Comparison of ENCODE assay signal across 9 cellular contexts in genomic region chr17:56319531-56319930, GRCh38.
DNase-seq lines count a peak whose midpoint lies in the region; TF ChIP-seq lines count a peak whose summit lies in the region.
"Had no signal": no experiment of that assay in that cellular context is flagged by ENCODE, and none has a peak within 500 bp of the region (broad histone marks: within the 10 kb centered on the region; RNA-seq: fewer than 3 reads in every experiment).

No MANE protein-coding gene starts in this region.

- H3K4me3 ChIP-seq in OCI-LY3 (ENCODE audit: low read length): no peak overlapping the region
- no peak overlapping the region for H3K4me3 ChIP-seq in neuronal stem cell (ENCODE audit: low read length in 2 of 2)
- H3K4me3 ChIP-seq in lower leg skin (ENCODE audit: low read depth, poor library complexity, severe bottlenecking): no peak overlapping the region

- WGBS in neuronal stem cell (ENCODE audit: extremely low coverage in 2 of 2, insufficient read length in 2 of 2, insufficient replicate concordance in 1 of 2), 2 donors: no CpG with 5 or more reads among the region's 3 CpGs
- 39 to 42% methylated on average over 3 of the region's 3 CpGs for WGBS in lower leg skin, 2 donors

- TF ChIP-seq POLR2A in lower leg skin (IDR thresholded peaks at IDR 0.05): no peak

- no peak overlapping the region for H3K27ac ChIP-seq in OCI-LY3 (ENCODE audit: low read length)
- no peak overlapping the region for H3K27ac ChIP-seq in epithelial cell of prostate
- no peak overlapping the region for H3K27ac ChIP-seq in neuronal stem cell (replicated peaks; ENCODE audit: low read length)

- no peak overlapping the region for H3K4ac ChIP-seq in neuronal stem cell (ENCODE audit: low read length)

- H3K27me3 ChIP-seq in OCI-LY3 (ENCODE audit: low read depth, low read length): peaks cover 39% of the 10 kb centered on the region
- H3K27me3 ChIP-seq in neuronal stem cell (ENCODE audit: control insufficient read depth in 3 of 3, insufficient read depth in 3 of 3, low read depth in 1 of 3, low read length in 3 of 3): peaks cover 0 to 3% (median 0%) of the 10 kb centered on the region in 3 experiments

- H3K79me2 ChIP-seq in OCI-LY3 (ENCODE audit: low read length): no peaks in the 10 kb centered on the region

- H3K4me2 ChIP-seq in OCI-LY3 (ENCODE audit: low read length): no peak overlapping the region
- H3K4me2 ChIP-seq in neuronal stem cell (ENCODE audit: insufficient read depth, low read length, poor library complexity, severe bottlenecking): no peak overlapping the region

- H2BK120ac ChIP-seq in neuronal stem cell (ENCODE audit: low read depth, low read length): no peak overlapping the region

- H4K20me1 ChIP-seq in OCI-LY3 (ENCODE audit: insufficient read depth, low read length): no peaks in the 10 kb centered on the region

- H4K8ac ChIP-seq in neuronal stem cell (ENCODE audit: low read depth, low read length): no peak overlapping the region

- H3K79me1 ChIP-seq in neuronal stem cell (ENCODE audit: low read depth, low read length): no peaks in the 10 kb centered on the region

- no peak overlapping the region for H3K18ac ChIP-seq in neuronal stem cell (ENCODE audit: low read length)

- H2AFZ ChIP-seq in OCI-LY3 (ENCODE audit: low read depth, low read length) (no peak overlapping the region), neuronal stem cell (ENCODE audit: low read length) (no peak overlapping the region)

- H2BK5ac ChIP-seq in neuronal stem cell (ENCODE audit: low read length): no peak overlapping the region

- peak; percentile 79 for DNase-seq in A172 (ENCODE audit: low spot score)
- DNase-seq in GM13976 (ENCODE audit: low spot score): peak; percentile 16
- peak; percentile 22 for DNase-seq in HuH-7 (ENCODE audit: low spot score)
- peak; percentile 12 for DNase-seq in epithelial cell of prostate (ENCODE audit: low read depth, low spot score)
- DNase-seq in neuronal stem cell (ENCODE audit: low spot score): peak; percentile 32
- no peak for DNase-seq in T-helper 9 cell
- DNase-seq in lower leg skin (ENCODE audit: low spot score in 2 of 2): no peak
- DNase-seq: activated naive CD8-positive, alpha-beta T cell treated with anti-CD3 and anti-CD28 coated beads, Interleukin-2, amount 10 ng/mL, durations not matched to agents 7 days and 5 days had no signal

- no peak overlapping the region for H3K23ac ChIP-seq in neuronal stem cell (ENCODE audit: low read depth, low read length, poor library complexity)

- H3K14ac ChIP-seq in neuronal stem cell (ENCODE audit: low read length): no peak overlapping the region

- intact Hi-C loops in lower leg skin (cut with DNase I; ENCODE audit: low total_unique reads): no loop called here

- H2BK15ac ChIP-seq in neuronal stem cell (ENCODE audit: low read length): no peak overlapping the region

- H3K4me1 ChIP-seq in OCI-LY3 (ENCODE audit: low read length) (no peaks in the 10 kb centered on the region), neuronal stem cell (ENCODE audit: control insufficient read depth in 2 of 2, insufficient read depth in 1 of 2, low read depth in 1 of 2, low read length in 2 of 2) (peaks cover 0 to 11% of the 10 kb centered on the region in 2 donors)

- no peak overlapping the region for H2AK5ac ChIP-seq in neuronal stem cell (ENCODE audit: low read depth, low read length)

- H3K36me3 ChIP-seq in OCI-LY3 (replicated peaks; ENCODE audit: low read depth, low read length) (no peaks in the 10 kb centered on the region), neuronal stem cell (replicated peaks in 1 of 2; ENCODE audit: control insufficient read depth in 2 of 2, insufficient read depth in 2 of 2, low read length in 2 of 2) (no peaks in the 10 kb centered on the region)

- no peak overlapping the region for H2BK12ac ChIP-seq in neuronal stem cell (ENCODE audit: low read length)

- no peak overlapping the region for H4K91ac ChIP-seq in neuronal stem cell (ENCODE audit: low read depth, low read length, poor library complexity)

- H3K9ac ChIP-seq in OCI-LY3 (ENCODE audit: low read length) (no peak overlapping the region), neuronal stem cell (ENCODE audit: low read depth, low read length, poor library complexity) (no peak overlapping the region)

- in situ Hi-C loops in GM13976 (cut with MboI; ENCODE audit: low sequenced_read_pairs, unreplicated experiment): no loop called here

- TF ChIP-seq CTCF in GM13976 (IDR thresholded peaks at IDR 0.05; ENCODE audit: borderline replicate concordance, control extremely low read depth, extremely low read depth, insufficient read depth, missing control alignments) (peak; percentile 9), OCI-LY3 (IDR thresholded peaks at IDR 0.05; ENCODE audit: low read depth, low read length) (peak; percentile 70), lower leg skin (IDR thresholded peaks at IDR 0.05) (no peak)

- H3K9me3 ChIP-seq in OCI-LY3 (ENCODE audit: insufficient read depth, low read length) (no peaks in the 10 kb centered on the region), neuronal stem cell (replicated peaks in 1 of 2; ENCODE audit: control insufficient read depth in 2 of 2, insufficient read depth in 1 of 2, low read depth in 1 of 2, low read length in 2 of 2) (no peaks in the 10 kb centered on the region)

Comparison
In these comparisons a context has a peak if more than half of its experiments do, and no peak if none do; other contexts are left out.
1. DNase-seq: peak in A172 (single experiment), GM13976 (single experiment), HuH-7 (single experiment), epithelial cell of prostate (single experiment) and neuronal stem cell (single experiment); none in T-helper 9 cell (single experiment) and lower leg skin (0 of 2).
2. CTCF ChIP-seq: peak in GM13976 (single experiment) and OCI-LY3 (single experiment); none in lower leg skin (0 of 3).